11 cellular contexts compared by ENCODE assay signal in genomic region chr3:188349276-188349962, GRCh38.
DNase-seq lines count a peak whose midpoint lies in the region; ATAC-seq and TF ChIP-seq lines count a peak whose summit lies in the region.
"Had no signal": no experiment of that assay in that cellular context is flagged by ENCODE, and none has a peak within 500 bp of the region (broad histone marks: within the 10 kb centered on the region; RNA-seq: fewer than 3 reads in every experiment).

No MANE protein-coding gene starts in this region.

- no peaks in the 10 kb centered on the region for H3K9me3 ChIP-seq in HUES48 (ENCODE audit: control insufficient read depth, insufficient read depth, low read length)
- H3K9me3 ChIP-seq in body of pancreas: no peaks in the 10 kb centered on the region
- no peaks in the 10 kb centered on the region for H3K9me3 ChIP-seq in thoracic aorta
- no peaks in the 10 kb centered on the region for H3K9me3 ChIP-seq in SJCRH30 (replicated peaks)

- DNase-seq in body of pancreas (peak in 1 of 4 donors; percentile 24), islet precursor cell (peak; percentile 59), thoracic aorta (ENCODE audit: low spot score) (no peak), SJCRH30 (no peak), putamen (ENCODE audit: low spot score) (no peak), NCI-H1417 (lab: John Stamatoyannopoulos, UW) (no peak)
- DNase-seq: activated CD4-positive, alpha-beta T cell treated with anti-CD3 and anti-CD28 coated beads, Interleukin-2, amount 10 ng/mL, durations not matched to agents 24 days and 14 days; NCI-H748 treated with DMSO at 0.1 percent for 48 hours; stimulated activated CD4-positive, alpha-beta T cell treated with anti-CD3 and anti-CD28 coated beads, Interleukin-15, amount 100 ng/mL, for 24 hours had no signal

- 75 to 80% methylated on average over 7 of the region's 7 CpGs for WGBS in body of pancreas, 2 donors

- H3K4me1 ChIP-seq in HUES48 (ENCODE audit: control insufficient read depth, insufficient read depth, low read length) (peaks cover 14% of the 10 kb centered on the region; the same call in 1 of the 2 replicates), body of pancreas (peaks cover 37% of the 10 kb centered on the region), thoracic aorta (ENCODE audit: control insufficient read depth in 1 of 2, low read depth in 2 of 2) (peaks cover 37 to 77% of the 10 kb centered on the region in 2 donors), SJCRH30 (no peaks in the 10 kb centered on the region)

- no peaks in the 10 kb centered on the region for H3K36me3 ChIP-seq in HUES48 (ENCODE audit: control insufficient read depth, insufficient read depth, low read length)
- H3K36me3 ChIP-seq in body of pancreas (replicated peaks in 1 of 2; ENCODE audit: insufficient read depth in 1 of 2, low read depth in 2 of 2): no peaks in the 10 kb centered on the region
- H3K36me3 ChIP-seq in thoracic aorta: no peaks in the 10 kb centered on the region
- no peaks in the 10 kb centered on the region for H3K36me3 ChIP-seq in SJCRH30

- H3K9ac ChIP-seq in HUES48 (ENCODE audit: low read depth, low read length): no peak overlapping the region

- H3K4me3 ChIP-seq in HUES48 (ENCODE audit: low read depth, low read length): no peak overlapping the region
- H3K4me3 ChIP-seq in body of pancreas: no peak overlapping the region
- H3K4me3 ChIP-seq in thoracic aorta: peak overlapping the region; percentile 17
- no peak overlapping the region for H3K4me3 ChIP-seq in SJCRH30

- intact Hi-C loops in body of pancreas (cut with DNase I): no loop called here

- ATAC-seq in body of pancreas: peak; percentile 19
- no peak for ATAC-seq in thoracic aorta (ENCODE audit: insufficient number of reproducible peaks, low FRiP score, low read depth)
- ATAC-seq in HG03045 (IDR thresholded peaks at IDR 0.05; ENCODE audit: unreplicated experiment): no peak

- TF ChIP-seq CTCF in body of pancreas (IDR thresholded peaks at IDR 0.05) (no peak), thoracic aorta (IDR thresholded peaks at IDR 0.05) (no peak)

- H3K27ac ChIP-seq in HUES48 (ENCODE audit: low read depth, low read length) (peak overlapping the region; percentile 17), body of pancreas (peak overlapping the region in 3 of 4 donors; percentile 41 to 66 (median 57)), thoracic aorta (peak overlapping the region; percentile 67 to 71), SJCRH30 (no peak overlapping the region)

- no peak for TF ChIP-seq POLR2A in body of pancreas (IDR thresholded peaks at IDR 0.05)

- H3K27me3 ChIP-seq in HUES48 (ENCODE audit: control insufficient read depth, insufficient read depth, low read length) (no peaks in the 10 kb centered on the region), body of pancreas (no peaks in the 10 kb centered on the region), thoracic aorta (replicated peaks; ENCODE audit: insufficient read depth) (no peaks in the 10 kb centered on the region), SJCRH30 (no peaks in the 10 kb centered on the region)
